19 cellular contexts compared by ENCODE assay signal in the genomic region with DNA sequence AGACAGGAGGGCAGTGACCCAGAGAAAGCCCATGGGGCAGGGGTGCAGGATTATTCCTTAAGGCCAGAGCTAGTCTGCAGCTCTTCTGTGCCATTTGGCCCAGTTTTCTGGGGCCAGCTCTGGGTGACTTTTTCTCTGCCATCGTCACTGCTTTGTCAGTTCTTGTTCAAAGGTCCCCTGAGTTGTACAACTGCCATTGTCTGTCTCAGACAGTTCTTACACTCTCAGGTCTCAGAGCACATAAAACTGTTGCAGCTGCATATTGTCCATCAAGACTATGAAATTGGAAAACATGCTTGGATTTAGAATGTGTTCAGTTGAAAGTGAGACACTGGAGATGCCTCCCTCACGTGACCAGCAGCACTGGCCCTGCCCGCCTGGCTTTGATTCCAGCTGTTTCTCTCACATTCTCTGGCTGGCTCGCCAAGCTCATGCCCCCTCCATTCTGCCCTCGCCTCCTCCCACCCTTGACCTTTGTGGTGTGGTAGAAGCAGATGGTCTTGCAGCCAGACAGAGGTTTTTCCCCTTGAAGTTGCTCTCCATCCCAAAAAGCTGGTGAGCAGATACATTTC.
DNase-seq lines count a peak whose midpoint lies in the region; ATAC-seq, FAIRE-seq and TF ChIP-seq lines count a peak whose summit lies in the region.
"Had no signal": no experiment of that assay in that cellular context is flagged by ENCODE, and none has a peak within 500 bp of the region (broad histone marks: within the 10 kb centered on the region; RNA-seq: fewer than 3 reads in every experiment).

No MANE protein-coding gene starts in this region.

- H3K36me3 ChIP-seq in bronchial epithelial cell (ENCODE audit: control insufficient read depth, insufficient read depth, low read length) = no peaks in the 10 kb centered on the region

- FAIRE-seq in bronchial epithelial cell (lab: Jason Lieb, UNC) (peak; percentile 77), HTR-8/SVneo (lab: Jason Lieb, UNC) (no peak)

- peak overlapping the region; percentile 91 for H3K27ac ChIP-seq in layer of hippocampus (ENCODE audit: low read depth, low read length)
- H3K27ac ChIP-seq: HL-60 had no signal

- DNase-seq in bronchial epithelial cell (ENCODE audit: low read depth) = no peak
- peak; percentile 82 for DNase-seq in pons (ENCODE audit: low spot score)
- DNase-seq in foreskin melanocyte = no peak
- DNase-seq in mesenteric fat pad (ENCODE audit: low spot score) = no peak
- DNase-seq in HTR-8/SVneo (ENCODE audit: insufficient read length, low spot score) = no peak
- DNase-seq: Calu3; CD4-positive, CD25-positive, alpha-beta regulatory T cell; DMS79; HCEC 1CT; MV-4-11; NCI-H1417; NCI-H187 treated with DMSO at 0.1 percent for 48 hours; NCI-H2171; NCI-H446; NCI-H69; SIG-M5 had no signal

- no peaks in the 10 kb centered on the region for H3K27me3 ChIP-seq in bronchial epithelial cell (ENCODE audit: control insufficient read depth, insufficient read depth, low read length)
- no peaks in the 10 kb centered on the region for H3K27me3 ChIP-seq in layer of hippocampus (ENCODE audit: control insufficient read depth, insufficient read depth, low read length)

- ATAC-seq in esophagus mucosa = no peak

- no peak overlapping the region for H3K4me3 ChIP-seq in bronchial epithelial cell (ENCODE audit: low read depth, low read length)

- TF ChIP-seq CTCF in bronchial epithelial cell (IDR thresholded peaks at IDR 0.05; ENCODE audit: insufficient read depth, low read length, severe bottlenecking) = no peak
